ENCODE assay signal across 15 cellular contexts in the genomic region with DNA sequence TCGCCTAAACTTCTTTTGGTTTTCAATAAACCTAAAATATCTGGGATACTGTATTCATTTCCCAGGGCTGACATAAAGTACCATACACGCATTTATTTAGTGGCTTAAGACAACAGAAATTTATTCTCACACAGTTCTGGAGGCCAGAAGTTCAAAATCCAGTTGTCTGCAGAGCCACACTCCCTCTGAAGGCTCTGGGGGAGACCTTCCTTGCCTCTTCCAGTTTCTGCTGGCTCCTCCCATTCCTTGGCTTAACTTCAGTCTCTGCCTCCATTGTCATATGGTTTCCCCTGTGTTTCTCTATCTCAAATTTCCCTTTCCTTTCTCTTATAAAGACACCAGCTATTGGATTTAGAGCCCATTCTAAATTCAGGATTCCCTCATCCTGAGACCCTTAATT. TPM values are rescaled to one million over a fixed set of nuclear protein-coding genes. Genes with fewer than 3 reads are reported as not detected.
DNase-seq lines count a peak whose midpoint lies in the region; ATAC-seq and TF ChIP-seq lines count a peak whose summit lies in the region.
"Had no signal": no experiment of that assay in that cellular context is flagged by ENCODE, and none has a peak within 500 bp of the region (broad histone marks: within the 10 kb centered on the region; RNA-seq: fewer than 3 reads in every experiment).

No MANE protein-coding gene starts in this region.

- peaks cover 0 to 43% (median 12%) of the 10 kb centered on the region in 4 donors for H3K4me1 ChIP-seq in stomach
- H3K4me1 ChIP-seq: BE2C had no signal

- DNase-seq in T-helper 17 cell (no peak), left colon (no peak), stomach (no peak), amygdala (lab: John Stamatoyannopoulos, UW) (no peak)
- no peak for DNase-seq in natural killer cell treated with Interleukin-12 subunit alpha and Interleukin-12 subunit beta and Interleukin-15 and Interleukin-18, amount 100 ng/mL, for 72 hours (ENCODE audit: low spot score)
- DNase-seq in activated naive CD8-positive, alpha-beta T cell treated with anti-CD3 and anti-CD28 coated beads for 36 hours = no peak
- DNase-seq: BE2C; CD4-positive, alpha-beta memory T cell; COR-L47; DMS153; DMS79 treated with DMSO at 0.1 percent for 48 hours; EL; HCEC 1CT had no signal

- H3K27me3 Mint-ChIP-seq in T-helper 17 cell (no peaks in the 10 kb centered on the region), nephron (ENCODE audit: low read depth) (no peaks in the 10 kb centered on the region)
- H3K27me3 Mint-ChIP-seq in natural killer cell treated with Interleukin-12 subunit alpha and Interleukin-12 subunit beta and Interleukin-15 and Interleukin-18, amount 100 ng/mL, for 72 hours = peaks cover 0 to 6% of the 10 kb centered on the region in 2 donors
- no peaks in the 10 kb centered on the region for H3K27me3 Mint-ChIP-seq in activated naive CD8-positive, alpha-beta T cell treated with anti-CD3 and anti-CD28 coated beads for 36 hours
- H3K27me3 Mint-ChIP-seq: CD4-positive, alpha-beta memory T cell had no signal

- peak overlapping the region; percentile 11 to 73 (median 49) for H3K27ac ChIP-seq in stomach

- no peaks in the 10 kb centered on the region for H3K27me3 ChIP-seq in stomach
- H3K27me3 ChIP-seq: BE2C had no signal

- WGBS in stomach, 5 donors = 25 to 63% (median 59%) methylated on average over 2 of the region's 2 CpGs

- H3K27ac Mint-ChIP-seq in T-helper 17 cell (peak overlapping the region; percentile 74), nephron (peak overlapping the region; percentile 79 to 90 (median 89))
- no peak overlapping the region for H3K27ac Mint-ChIP-seq in natural killer cell treated with Interleukin-12 subunit alpha and Interleukin-12 subunit beta and Interleukin-15 and Interleukin-18, amount 100 ng/mL, for 72 hours
- H3K27ac Mint-ChIP-seq in activated naive CD8-positive, alpha-beta T cell treated with anti-CD3 and anti-CD28 coated beads for 36 hours = no peak overlapping the region

- TF ChIP-seq EP300 in stomach (IDR thresholded peaks at IDR 0.05) = no peak

- intact Hi-C loops in left colon (cut with DNase I, micrococcal nuclease) = loop anchor here in 1 of 2 donors (10.0 kb wide), 1 partner anchor 587 kb away; no protein-coding TSS in a partner anchor
- intact Hi-C loops in stomach (cut with DNase I; ENCODE audit: low total_unique reads) = no loop called here

- ATAC-seq in T-helper 17 cell = no peak
- ATAC-seq in left colon = peak; percentile 55
- no peak for ATAC-seq in natural killer cell treated with Interleukin-12 subunit alpha and Interleukin-12 subunit beta and Interleukin-15 and Interleukin-18, amount 100 ng/mL, for 72 hours
- ATAC-seq: HepG2 had no signal

- H3K9me3 Mint-ChIP-seq in nephron = no peaks in the 10 kb centered on the region
- no peaks in the 10 kb centered on the region for H3K9me3 Mint-ChIP-seq in natural killer cell treated with Interleukin-12 subunit alpha and Interleukin-12 subunit beta and Interleukin-15 and Interleukin-18, amount 100 ng/mL, for 72 hours
- no peaks in the 10 kb centered on the region for H3K9me3 Mint-ChIP-seq in activated naive CD8-positive, alpha-beta T cell treated with anti-CD3 and anti-CD28 coated beads for 36 hours
- H3K9me3 Mint-ChIP-seq: CD4-positive, alpha-beta memory T cell had no signal

- H3K4me3 ChIP-seq in stomach = no peak overlapping the region

- H3K4me1 Mint-ChIP-seq in T-helper 17 cell (peaks cover 28% of the 10 kb centered on the region), nephron (peaks cover 46% of the 10 kb centered on the region)
- H3K4me1 Mint-ChIP-seq in natural killer cell treated with Interleukin-12 subunit alpha and Interleukin-12 subunit beta and Interleukin-15 and Interleukin-18, amount 100 ng/mL, for 72 hours (ENCODE audit: low read depth in 2 of 2) = no peaks in the 10 kb centered on the region
- H3K4me1 Mint-ChIP-seq in activated naive CD8-positive, alpha-beta T cell treated with anti-CD3 and anti-CD28 coated beads for 36 hours = peaks cover 23% of the 10 kb centered on the region

- no peak for TF ChIP-seq CTCF in nephron (IDR thresholded peaks at IDR 0.05; ENCODE audit: unreplicated experiment in 3 of 3)
- no peak for TF ChIP-seq CTCF in stomach (IDR thresholded peaks at IDR 0.05)

- H3K36me3 Mint-ChIP-seq in T-helper 17 cell (ENCODE audit: low read depth) (peaks cover 2% of the 10 kb centered on the region), nephron (ENCODE audit: low read depth) (no peaks in the 10 kb centered on the region)
- no peaks in the 10 kb centered on the region for H3K36me3 Mint-ChIP-seq in natural killer cell treated with Interleukin-12 subunit alpha and Interleukin-12 subunit beta and Interleukin-15 and Interleukin-18, amount 100 ng/mL, for 72 hours
- peaks cover 6% of the 10 kb centered on the region for H3K36me3 Mint-ChIP-seq in activated naive CD8-positive, alpha-beta T cell treated with anti-CD3 and anti-CD28 coated beads for 36 hours

- no peaks in the 10 kb centered on the region for H3K36me3 ChIP-seq in stomach
- H3K36me3 ChIP-seq: BE2C had no signal

- H3K9me3 ChIP-seq in T-helper 17 cell (ENCODE audit: control insufficient read depth, low read length, poor library complexity, severe bottlenecking) (no peaks in the 10 kb centered on the region), stomach (no peaks in the 10 kb centered on the region)
- H3K9me3 ChIP-seq: BE2C had no signal

- TF ChIP-seq POLR2A in stomach (IDR thresholded peaks at IDR 0.05) = no peak

- H3K4me3 Mint-ChIP-seq in T-helper 17 cell (no peak overlapping the region), nephron (no peak overlapping the region)
- no peak overlapping the region for H3K4me3 Mint-ChIP-seq in natural killer cell treated with Interleukin-12 subunit alpha and Interleukin-12 subunit beta and Interleukin-15 and Interleukin-18, amount 100 ng/mL, for 72 hours
- H3K4me3 Mint-ChIP-seq in activated naive CD8-positive, alpha-beta T cell treated with anti-CD3 and anti-CD28 coated beads for 36 hours = no peak overlapping the region
- H3K4me3 Mint-ChIP-seq: CD4-positive, alpha-beta memory T cell had no signal

RNA-seq across cellular contexts. Expression of gene NR3C2, which starts 44.4 kb away (rescaled TPM):
- total RNA-seq in T-helper 17 cell (10 to 100 TPM; 41.0 to 42.5 TPM), left colon (100 to 1,000 TPM; 113 to 131 TPM), stomach (10 to 100 TPM; 15.4 to 36.4 (median 32.6) TPM)
- polyA plus RNA-seq in stomach = 1 to 10 TPM; 2.0 to 7.5 (median 2.3) TPM
- total RNA-seq in natural killer cell treated with Interleukin-12 subunit alpha and Interleukin-12 subunit beta and Interleukin-15 and Interleukin-18, amount 100 ng/mL, for 72 hours = 1 to 10 TPM; 1.5 to 2.4 TPM
- total RNA-seq in activated naive CD8-positive, alpha-beta T cell treated with anti-CD3 and anti-CD28 coated beads for 36 hours = 1 to 10 TPM; 4.8 to 6.2 TPM

Comparison
In these comparisons a context has a peak if more than half of its experiments do, and no peak if none do; other contexts are left out.
1. H3K27ac Mint-ChIP-seq: peak in T-helper 17 cell (single experiment) and nephron (3 of 3); none in natural killer cell treated with Interleukin-12 subunit alpha and Interleukin-12 subunit beta and Interleukin-15 and Interleukin-18, amount 100 ng/mL, for 72 hours (0 of 2) and activated naive CD8-positive, alpha-beta T cell treated with anti-CD3 and anti-CD28 coated beads for 36 hours (single experiment).